Comparison of ENCODE assay signal across 17 cellular contexts in genomic region chr3:177451277-177451880, GRCh38.
A peak's percentile ranks its signal among the peaks of the same experiment; 100 is the strongest.
DNase-seq lines count a peak whose midpoint lies in the region; ATAC-seq and TF ChIP-seq lines count a peak whose summit lies in the region.
"Had no signal": no experiment of that assay in that cellular context is flagged by ENCODE, and none has a peak within 500 bp of the region (broad histone marks: within the 10 kb centered on the region; RNA-seq: fewer than 3 reads in every experiment).

No MANE protein-coding gene starts in this region.

- no peaks in the 10 kb centered on the region for H3K36me3 ChIP-seq in colonic mucosa
- no peaks in the 10 kb centered on the region for H3K36me3 ChIP-seq in left lung
- no peaks in the 10 kb centered on the region for H3K36me3 ChIP-seq in spleen
- H3K36me3 ChIP-seq: BLaER1 had no signal

- no peak overlapping the region for H3K27ac Mint-ChIP-seq in natural killer cell
- H3K27ac Mint-ChIP-seq: T-helper 2 cell treated with Interferon-gamma antibody and Interleukin-4, amounts not matched to agents 5 μg/mL and 100 μg/mL, for 36 hours had no signal

- ATAC-seq in left lung (no peak), GM21526 (IDR thresholded peaks at IDR 0.05; ENCODE audit: low FRiP score, unreplicated experiment) (no peak), natural killer cell (no peak)
- ATAC-seq: activated T-cell treated with anti-CD3 and anti-CD28 coated beads, Interleukin-2, amount 50 U/mL, for 4 hours had no signal

- H3K27me3 ChIP-seq in colonic mucosa = no peaks in the 10 kb centered on the region
- H3K27me3 ChIP-seq in left lung = no peaks in the 10 kb centered on the region
- H3K27me3 ChIP-seq in spleen (replicated peaks in 1 of 7) = no peaks in the 10 kb centered on the region
- H3K27me3 ChIP-seq: BLaER1 had no signal

- H3K4me3 ChIP-seq in colonic mucosa (no peak overlapping the region), left lung (no peak overlapping the region), spleen (no peak overlapping the region), coronary artery (no peak overlapping the region)
- H3K4me3 ChIP-seq: BLaER1 had no signal

- no peak overlapping the region for H3K4me3 Mint-ChIP-seq in natural killer cell
- H3K4me3 Mint-ChIP-seq: activated T-cell treated with anti-CD3 and anti-CD28 coated beads, Interleukin-2, amount 50 U/mL, for 4 hours; T-helper 2 cell treated with Interferon-gamma antibody and Interleukin-4, amounts not matched to agents 5 μg/mL and 100 μg/mL, for 36 hours had no signal

- no peaks in the 10 kb centered on the region for H3K36me3 Mint-ChIP-seq in natural killer cell

- no peak overlapping the region for H3K9ac ChIP-seq in colonic mucosa (ENCODE audit: low read depth in 2 of 2, low read length in 2 of 2)
- H3K9ac ChIP-seq: BLaER1 had no signal

- WGBS in spleen, 5 donors = 64 to 81% (median 71%) methylated on average over 10 of the region's 10 CpGs

- peak overlapping the region; percentile 14 for H3K27ac ChIP-seq in colonic mucosa
- peak overlapping the region; percentile 47 to 81 for H3K27ac ChIP-seq in left lung
- peak overlapping the region in 6 of 8 donors; percentile 28 to 85 (median 60) for H3K27ac ChIP-seq in spleen
- H3K27ac ChIP-seq in coronary artery = peak overlapping the region in 1 of 2 donors; percentile 35
- H3K27ac ChIP-seq: BLaER1 had no signal

- no peak for TF ChIP-seq CTCF in colonic mucosa (IDR thresholded peaks at IDR 0.05)
- TF ChIP-seq CTCF in left lung (IDR thresholded peaks at IDR 0.05) = no peak
- TF ChIP-seq CTCF in spleen (IDR thresholded peaks at IDR 0.05 in 8 of 11, conservative IDR thresholded peaks at IDR 0.05 in 3 of 11) = no peak
- no peak for TF ChIP-seq CTCF in natural killer cell (IDR thresholded peaks at IDR 0.05)
- no peak for TF ChIP-seq CTCF in coronary artery (IDR thresholded peaks at IDR 0.05)

- H3K4me1 ChIP-seq in colonic mucosa = peaks cover 10% of the 10 kb centered on the region
- peaks cover 6 to 55% of the 10 kb centered on the region in 2 donors for H3K4me1 ChIP-seq in left lung
- peaks cover 6 to 65% (median 25%) of the 10 kb centered on the region in 6 donors for H3K4me1 ChIP-seq in spleen

- peak; percentile 69 for DNase-seq in M059J (ENCODE audit: low read depth)
- no peak for DNase-seq in colonic mucosa
- no peak for DNase-seq in left lung
- DNase-seq in spleen = no peak
- DNase-seq in natural killer cell = no peak
- no peak for DNase-seq in coronary artery (ENCODE audit: low spot score)
- DNase-seq in activated gamma-delta T cell (lab: John Stamatoyannopoulos, UW) = no peak
- DNase-seq: activated CD4-positive, alpha-beta T cell treated with anti-CD3 and anti-CD28 coated beads for 4 hours; activated T-cell treated with anti-CD3 and anti-CD28 coated beads, Interleukin-2, amount 50 U/mL, for 4 hours; DMS79 treated with DMSO at 0.1 percent for 48 hours; mesendoderm; NCI-H1105 treated with DMSO at 0.1 percent for 48 hours; OCI-M1; stimulated activated CD4-positive, alpha-beta T cell treated with anti-CD3 and anti-CD28 coated beads, Interleukin-2, amount 100 ng/mL, for 24 hours had no signal

- H3K4me1 Mint-ChIP-seq in natural killer cell = peaks cover 13 to 14% of the 10 kb centered on the region in 2 donors

- H3K9me3 ChIP-seq in colonic mucosa (no peaks in the 10 kb centered on the region), left lung (no peaks in the 10 kb centered on the region), spleen (no peaks in the 10 kb centered on the region)

- no peaks in the 10 kb centered on the region for H3K27me3 Mint-ChIP-seq in natural killer cell (ENCODE audit: low read depth in 2 of 2)

- intact Hi-C loops in colonic mucosa (cut with DNase I) (no loop called here), left lung (cut with DNase I) (no loop called here), spleen (cut with DNase I; ENCODE audit: low total_unique reads) (no loop called here), natural killer cell (cut with micrococcal nuclease) (no loop called here)

- no peak for TF ChIP-seq POLR2A in spleen (IDR thresholded peaks at IDR 0.05)

- H3K9me3 Mint-ChIP-seq in natural killer cell = no peaks in the 10 kb centered on the region
- H3K9me3 Mint-ChIP-seq: activated T-cell treated with anti-CD3 and anti-CD28 coated beads, Interleukin-2, amount 50 U/mL, for 4 hours had no signal
